ENCODE assay signal across 8 cellular contexts in the genomic region with DNA sequence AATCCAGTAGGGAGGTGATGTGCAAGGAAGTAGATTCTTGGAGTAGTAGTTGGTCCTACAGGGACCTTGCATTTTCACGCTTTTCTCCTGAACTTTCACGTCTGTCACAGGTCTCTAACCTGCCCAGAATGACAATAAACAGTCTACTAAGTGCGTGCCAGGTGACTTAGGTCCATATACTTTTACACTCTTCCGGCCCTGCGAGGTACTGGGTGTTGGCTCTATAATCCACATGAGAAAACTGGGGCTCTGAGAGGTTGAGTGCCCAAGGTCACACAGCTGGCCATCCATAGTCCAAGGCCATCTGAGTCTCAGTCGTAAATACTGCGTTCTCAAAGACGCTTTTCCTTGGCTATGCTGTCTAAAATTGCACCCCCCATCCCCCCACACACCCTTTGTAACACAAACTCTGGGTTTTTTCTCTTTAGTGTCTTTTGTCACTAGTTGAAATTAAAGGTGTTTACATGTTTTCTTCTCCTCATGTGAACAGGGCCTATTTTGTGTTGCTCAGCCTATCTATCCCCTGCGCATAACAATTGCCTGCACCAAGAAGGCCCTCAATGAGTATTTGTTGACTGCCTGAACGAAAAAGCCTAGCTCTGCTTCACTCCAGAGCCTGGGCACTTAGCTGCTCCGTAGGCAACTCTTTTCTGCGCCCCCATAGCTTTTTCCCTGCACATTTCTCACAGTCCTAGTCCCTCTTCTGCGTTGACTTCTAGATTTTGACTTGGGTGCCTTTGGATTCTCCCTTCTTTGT. TPM values are rescaled to one million over a fixed set of nuclear protein-coding genes. Genes with fewer than 3 reads are reported as not detected.
DNase-seq lines count a peak whose midpoint lies in the region; ATAC-seq and TF ChIP-seq lines count a peak whose summit lies in the region.

No MANE protein-coding gene starts in this region.

- TF ChIP-seq CTCF in chondrocyte (IDR thresholded peaks at IDR 0.05): no peak

- no peaks in the 10 kb centered on the region for H3K9me3 Mint-ChIP-seq in activated T-cell treated with anti-CD3 and anti-CD28 coated beads, Interleukin-2, amount 50 U/mL, for 24 hours
- no peaks in the 10 kb centered on the region for H3K9me3 Mint-ChIP-seq in chondrocyte (ENCODE audit: low read depth)

- H3K27ac Mint-ChIP-seq in activated T-cell treated with anti-CD3 and anti-CD28 coated beads, Interleukin-2, amount 50 U/mL, for 24 hours: peak overlapping the region; percentile 96
- H3K27ac Mint-ChIP-seq in chondrocyte (ENCODE audit: unreplicated experiment): peak overlapping the region; percentile 88

- no peaks in the 10 kb centered on the region for H3K9me3 ChIP-seq in mucosa of stomach (ENCODE audit: control insufficient read depth, low read length)

- ATAC-seq in GM21737 (IDR thresholded peaks at IDR 0.05; ENCODE audit: unreplicated experiment): no peak

- no peaks in the 10 kb centered on the region for H3K36me3 ChIP-seq in mucosa of stomach (ENCODE audit: control insufficient read depth, insufficient read depth, low read length)

- H3K4me3 Mint-ChIP-seq in activated T-cell treated with anti-CD3 and anti-CD28 coated beads, Interleukin-2, amount 50 U/mL, for 24 hours: peak overlapping the region; percentile 94
- H3K4me3 Mint-ChIP-seq in chondrocyte (ENCODE audit: unreplicated experiment): peak overlapping the region; percentile 94

- H3K9ac ChIP-seq in mucosa of stomach (ENCODE audit: low read length): peak overlapping the region; percentile 68

- H3K27me3 ChIP-seq in mucosa of stomach (ENCODE audit: control insufficient read depth, insufficient read depth, low read length): no peaks in the 10 kb centered on the region

- peaks cover 58% of the 10 kb centered on the region for H3K4me1 Mint-ChIP-seq in activated T-cell treated with anti-CD3 and anti-CD28 coated beads, Interleukin-2, amount 50 U/mL, for 24 hours (ENCODE audit: low read depth)
- H3K4me1 Mint-ChIP-seq in chondrocyte (ENCODE audit: low read depth): peaks cover 25% of the 10 kb centered on the region

- DNase-seq in activated T-cell treated with anti-CD3 and anti-CD28 coated beads, Interleukin-2, amount 50 U/mL, for 24 hours: no peak
- no peak for DNase-seq in activated T-cell treated with anti-CD3 and anti-CD28 coated beads, Interleukin-2, amount 50 U/mL, for 48 hours
- DNase-seq in LHCN-M2 (ENCODE audit: low read depth): peak; percentile 3
- no peak for DNase-seq in chondrocyte (ENCODE audit: low spot score)
- DNase-seq in SIG-M5 treated with dmso at 0.1 percent for 504 hours (lab: John Stamatoyannopoulos, UW; ENCODE audit: unreplicated experiment): no peak
- DNase-seq in D341Med (ENCODE audit: low spot score): no peak

- H3K4me3 ChIP-seq in mucosa of stomach (ENCODE audit: low read length): peak overlapping the region; percentile 64

- H3K27me3 Mint-ChIP-seq in activated T-cell treated with anti-CD3 and anti-CD28 coated beads, Interleukin-2, amount 50 U/mL, for 24 hours: no peaks in the 10 kb centered on the region
- H3K27me3 Mint-ChIP-seq in chondrocyte (ENCODE audit: low read depth): peaks cover 13% of the 10 kb centered on the region

- peaks cover 55% of the 10 kb centered on the region for H3K36me3 Mint-ChIP-seq in activated T-cell treated with anti-CD3 and anti-CD28 coated beads, Interleukin-2, amount 50 U/mL, for 24 hours (ENCODE audit: low read depth)
- peaks cover 9% of the 10 kb centered on the region for H3K36me3 Mint-ChIP-seq in chondrocyte (ENCODE audit: low read depth)

- H3K4me1 ChIP-seq in mucosa of stomach (ENCODE audit: control insufficient read depth, insufficient read depth, low read length): no peaks in the 10 kb centered on the region

RNA-seq across cellular contexts. Expression of gene SFXN1, which starts 0.9 kb away (rescaled TPM):
- total RNA-seq in LHCN-M2 (2014; rRNA removed) (105 and 181 TPM in 2 replicates), chondrocyte (51.8 to 58.9 TPM (median 57.4 TPM) in 3 replicates)
- 49.1 TPM for polyA plus RNA-seq in LHCN-M2 (2012)

RNA-seq across cellular contexts. Expression of gene DRD1, which starts 35.3 kb away (rescaled TPM):
- not detected in 2 replicates for total RNA-seq in LHCN-M2 (2014; rRNA removed)
- not detected for polyA plus RNA-seq in LHCN-M2 (2012)
- 0.10 to 0.35 TPM (median 0.23 TPM) in 3 replicates for total RNA-seq in chondrocyte
